ENCODE assay signal across 1 cellular context in the genomic region with DNA sequence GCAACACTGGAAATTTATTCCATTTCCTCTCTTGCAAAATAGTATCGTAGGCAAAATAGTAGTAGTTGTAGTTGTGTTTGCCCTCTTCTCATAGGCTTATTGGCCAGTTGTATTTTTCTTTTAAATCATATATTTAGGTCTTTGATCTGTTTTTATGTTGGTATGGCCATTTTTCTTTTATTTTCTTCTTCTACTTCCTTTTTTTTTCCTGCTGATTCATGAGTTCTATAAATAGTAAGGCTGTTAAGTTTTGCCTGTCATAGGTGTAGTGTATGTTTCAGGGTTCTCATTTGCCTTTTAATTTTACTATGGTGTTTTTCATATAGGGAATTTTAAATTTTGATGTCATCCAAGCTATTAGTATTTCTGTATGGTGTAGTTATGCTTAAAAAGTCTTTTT.
TF ChIP-seq lines count a peak whose summit lies in the region.

No MANE protein-coding gene starts in this region.

TF ChIP-seq in K562, 482 proteins besides CTCF, POLR2A, EP300 and RAD21 (continues in another document):
- 0 out of 2 replicates have a peak, but pooled peaks have one; percentile 29 for TF ChIP-seq BACH1 (tag; IDR thresholded peaks at IDR 0.05)
- no peak for TF ChIP-seq ZNF124 (CRISPR knock-in tag; IDR thresholded peaks at IDR 0.05)
- no peak for TF ChIP-seq XRCC4 (IDR thresholded peaks at IDR 0.05; ENCODE audit: extremely low read depth, insufficient read depth, insufficient read length)
- no peak for TF ChIP-seq ZNF121 (CRISPR knock-in tag; conservative IDR thresholded peaks at IDR 0.05)
- 0 out of 2 replicates have a peak, but pooled peaks have one; percentile 55 for TF ChIP-seq DPF2 (IDR thresholded peaks at IDR 0.05)
- no peak for TF ChIP-seq GATAD2B (IDR thresholded peaks at IDR 0.05; ENCODE audit: borderline replicate concordance)
- no peak for TF ChIP-seq STAG1 (CRISPR knock-in tag; IDR thresholded peaks at IDR 0.05; ENCODE audit: borderline replicate concordance)
- no peak for TF ChIP-seq RFX1 (IDR thresholded peaks at IDR 0.05)
- peak; percentile 91 for TF ChIP-seq MEF2D (tag; conservative IDR thresholded peaks at IDR 0.05; ENCODE audit: low read depth)
- no peak for TF ChIP-seq ZNF311 (CRISPR knock-in tag; IDR thresholded peaks at IDR 0.05)
- TF ChIP-seq, protein P1, sequence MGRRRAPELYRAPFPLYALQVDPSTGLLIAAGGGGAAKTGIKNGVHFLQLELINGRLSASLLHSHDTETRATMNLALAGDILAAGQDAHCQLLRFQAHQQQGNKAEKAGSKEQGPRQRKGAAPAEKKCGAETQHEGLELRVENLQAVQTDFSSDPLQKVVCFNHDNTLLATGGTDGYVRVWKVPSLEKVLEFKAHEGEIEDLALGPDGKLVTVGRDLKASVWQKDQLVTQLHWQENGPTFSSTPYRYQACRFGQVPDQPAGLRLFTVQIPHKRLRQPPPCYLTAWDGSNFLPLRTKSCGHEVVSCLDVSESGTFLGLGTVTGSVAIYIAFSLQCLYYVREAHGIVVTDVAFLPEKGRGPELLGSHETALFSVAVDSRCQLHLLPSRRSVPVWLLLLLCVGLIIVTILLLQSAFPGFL (CRISPR knock-in tag; IDR thresholded peaks at IDR 0.05) = no peak
- TF ChIP-seq SAFB (IDR thresholded peaks at IDR 0.05; ENCODE audit: borderline replicate concordance, low read depth, low read length) = no peak
- TF ChIP-seq ZNF133 (CRISPR knock-in tag; IDR thresholded peaks at IDR 0.05) = no peak
- TF ChIP-seq HNRNPUL1 (IDR thresholded peaks at IDR 0.05; ENCODE audit: low read length) = no peak
- TF ChIP-seq SMARCA5 (IDR thresholded peaks at IDR 0.05) = no peak
- TF ChIP-seq MAFK (IDR thresholded peaks at IDR 0.05; ENCODE audit: low read length) = peak; percentile 82
- no peak for TF ChIP-seq PCBP1 (IDR thresholded peaks at IDR 0.05; ENCODE audit: low read depth, low read length, poor library complexity, severe bottlenecking)
- no peak for TF ChIP-seq TCF3 (CRISPR knock-in tag; IDR thresholded peaks at IDR 0.05)
- TF ChIP-seq, protein P2, sequence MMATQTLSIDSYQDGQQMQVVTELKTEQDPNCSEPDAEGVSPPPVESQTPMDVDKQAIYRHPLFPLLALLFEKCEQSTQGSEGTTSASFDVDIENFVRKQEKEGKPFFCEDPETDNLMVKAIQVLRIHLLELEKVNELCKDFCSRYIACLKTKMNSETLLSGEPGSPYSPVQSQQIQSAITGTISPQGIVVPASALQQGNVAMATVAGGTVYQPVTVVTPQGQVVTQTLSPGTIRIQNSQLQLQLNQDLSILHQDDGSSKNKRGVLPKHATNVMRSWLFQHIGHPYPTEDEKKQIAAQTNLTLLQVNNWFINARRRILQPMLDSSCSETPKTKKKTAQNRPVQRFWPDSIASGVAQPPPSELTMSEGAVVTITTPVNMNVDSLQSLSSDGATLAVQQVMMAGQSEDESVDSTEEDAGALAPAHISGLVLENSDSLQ (IDR thresholded peaks at IDR 0.05) = peak; percentile 23; the same call in 1 of the 2 replicates
- TF ChIP-seq, protein P3, sequence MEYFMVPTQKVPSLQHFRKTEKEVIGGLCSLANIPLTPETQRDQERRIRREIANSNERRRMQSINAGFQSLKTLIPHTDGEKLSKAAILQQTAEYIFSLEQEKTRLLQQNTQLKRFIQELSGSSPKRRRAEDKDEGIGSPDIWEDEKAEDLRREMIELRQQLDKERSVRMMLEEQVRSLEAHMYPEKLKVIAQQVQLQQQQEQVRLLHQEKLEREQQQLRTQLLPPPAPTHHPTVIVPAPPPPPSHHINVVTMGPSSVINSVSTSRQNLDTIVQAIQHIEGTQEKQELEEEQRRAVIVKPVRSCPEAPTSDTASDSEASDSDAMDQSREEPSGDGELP (CRISPR knock-in tag; IDR thresholded peaks at IDR 0.05; ENCODE audit: borderline replicate concordance) = no peak
- TF ChIP-seq ZNF655 (CRISPR knock-in tag; IDR thresholded peaks at IDR 0.05) = no peak
- no peak for TF ChIP-seq SFPQ (IDR thresholded peaks at IDR 0.05; ENCODE audit: low read depth, low read length)
- no peak for TF ChIP-seq RBM39 (optimal IDR thresholded peaks at IDR 0.05; ENCODE audit: low read depth, low read length)
- TF ChIP-seq NFATC3 (IDR thresholded peaks at IDR 0.05) = no peak
- TF ChIP-seq HOXB6 (CRISPR knock-in tag; IDR thresholded peaks at IDR 0.05; ENCODE audit: borderline replicate concordance) = no peak
- no peak for TF ChIP-seq XRCC5 (IDR thresholded peaks at IDR 0.05; ENCODE audit: low read depth, low read length)
- TF ChIP-seq ZNF592 (IDR thresholded peaks at IDR 0.05) = 0 out of 2 replicates have a peak, but pooled peaks have one; percentile 18
- TF ChIP-seq ZNF316 (IDR thresholded peaks at IDR 0.05) = peak; percentile 98
- peak; percentile 96 for TF ChIP-seq C11orf30 (IDR thresholded peaks at IDR 0.05; ENCODE audit: low read depth)
- TF ChIP-seq SMARCA4 (IDR thresholded peaks at IDR 0.05) = peak; percentile 57; the same call in 1 of the 2 replicates
- no peak for TF ChIP-seq ZNF407 (IDR thresholded peaks at IDR 0.05; ENCODE audit: low read depth)
- no peak for TF ChIP-seq PHF20 (IDR thresholded peaks at IDR 0.05; ENCODE audit: partially characterized antibody)
- TF ChIP-seq ZNF280B (CRISPR knock-in tag; IDR thresholded peaks at IDR 0.05) = no peak
- TF ChIP-seq L3MBTL2 (IDR thresholded peaks at IDR 0.05) = peak; percentile 39; the same call in 1 of the 2 replicates
- no peak for TF ChIP-seq ZFP30 (CRISPR knock-in tag; IDR thresholded peaks at IDR 0.05; ENCODE audit: borderline replicate concordance)
